1 cellular context compared by ENCODE assay signal in the genomic region with DNA sequence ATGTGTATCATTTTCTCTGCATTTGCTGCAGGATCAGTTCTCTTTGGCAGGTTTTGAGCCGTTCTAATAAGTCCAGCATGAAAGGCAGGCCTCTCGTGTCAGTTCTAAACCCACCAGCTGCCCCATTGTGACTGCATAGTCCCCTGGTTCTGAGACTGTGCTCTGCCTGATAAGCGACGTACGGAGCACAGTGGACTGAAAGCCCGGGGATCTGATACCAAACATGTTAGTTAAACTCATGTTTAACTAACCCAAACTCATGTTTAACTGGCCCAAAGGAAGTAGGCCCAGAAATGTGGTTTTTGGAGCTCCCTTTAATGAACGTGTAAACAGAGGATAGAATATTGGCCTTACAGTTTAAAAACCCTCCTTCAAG.
TF ChIP-seq lines count a peak whose summit lies in the region.

No MANE protein-coding gene starts in this region.

TF ChIP-seq in SK-N-SH, 30 proteins besides CTCF, POLR2A, EP300 and RAD21:
- TF ChIP-seq, protein P1, sequence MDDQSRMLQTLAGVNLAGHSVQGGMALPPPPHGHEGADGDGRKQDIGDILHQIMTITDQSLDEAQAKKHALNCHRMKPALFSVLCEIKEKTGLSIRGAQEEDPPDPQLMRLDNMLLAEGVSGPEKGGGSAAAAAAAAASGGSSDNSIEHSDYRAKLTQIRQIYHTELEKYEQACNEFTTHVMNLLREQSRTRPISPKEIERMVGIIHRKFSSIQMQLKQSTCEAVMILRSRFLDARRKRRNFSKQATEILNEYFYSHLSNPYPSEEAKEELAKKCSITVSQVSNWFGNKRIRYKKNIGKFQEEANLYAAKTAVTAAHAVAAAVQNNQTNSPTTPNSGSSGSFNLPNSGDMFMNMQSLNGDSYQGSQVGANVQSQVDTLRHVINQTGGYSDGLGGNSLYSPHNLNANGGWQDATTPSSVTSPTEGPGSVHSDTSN (IDR thresholded peaks at IDR 0.05) = no peak
- TF ChIP-seq ELF1 (IDR thresholded peaks at IDR 0.05) = no peak
